Comparison of ENCODE assay signal across 8 cellular contexts in genomic region chr1:145960468-145961108, GRCh38. TPM values are rescaled to one million over a fixed set of nuclear protein-coding genes. Genes with fewer than 3 reads are reported as not detected.
DNase-seq lines count a peak whose midpoint lies in the region; ATAC-seq and TF ChIP-seq lines count a peak whose summit lies in the region.

No MANE protein-coding gene starts in this region.

- 0 to 2% (median 1%) methylated on average over 42 to 44 of the region's 44 CpGs for WGBS in adipose tissue, 3 donors
- WGBS in heart right ventricle, 2 donors: 0 to 1% methylated on average over 44 of the region's 44 CpGs

- H3K27me3 ChIP-seq in BE2C (no peaks in the 10 kb centered on the region), heart right ventricle (peaks cover 0 to 9% (median 0%) of the 10 kb centered on the region in 7 donors)

- H3K4me3 Mint-ChIP-seq in osteocyte (ENCODE audit: unreplicated experiment): peak overlapping the region; percentile 85

- H3K27ac ChIP-seq in adipose tissue (ENCODE audit: low read depth, low read length) (peak overlapping the region; percentile 48), heart right ventricle (peak overlapping the region; percentile 83 to 96 (median 91))

- intact Hi-C loops in heart right ventricle (cut with DNase I): loop anchor here in 3 of 10 donors (5.0 kb wide), 1 partner anchor 33 kb away; the partner anchor contains the start of gene RBM8A (in 3 of the 3)

- peaks cover 67% of the 10 kb centered on the region for H3K4me1 Mint-ChIP-seq in osteocyte (ENCODE audit: unreplicated experiment)

- peaks cover 8% of the 10 kb centered on the region for H3K4me1 ChIP-seq in BE2C
- peaks cover 14 to 82% (median 73%) of the 10 kb centered on the region in 9 donors for H3K4me1 ChIP-seq in heart right ventricle

- H3K36me3 ChIP-seq in BE2C: no peaks in the 10 kb centered on the region
- no peaks in the 10 kb centered on the region for H3K36me3 ChIP-seq in heart right ventricle

- peak; percentile 1; the same call in 1 of the 2 replicates for TF ChIP-seq CTCF in BE2C (IDR thresholded peaks at IDR 0.05; ENCODE audit: low read depth, low read length)
- TF ChIP-seq CTCF in HFF-Myc (IDR thresholded peaks at IDR 0.05; ENCODE audit: low read depth, low read length, missing control alignments): peak; percentile 4
- peak in 5 of 9 donors; percentile 25 to 45 (median 34) for TF ChIP-seq CTCF in heart right ventricle (IDR thresholded peaks at IDR 0.05)
- TF ChIP-seq CTCF in osteocyte (IDR thresholded peaks at IDR 0.05): peak; percentile 20

- no peaks in the 10 kb centered on the region for H3K9me3 Mint-ChIP-seq in osteocyte (ENCODE audit: unreplicated experiment)

- H3K36me3 Mint-ChIP-seq in osteocyte (ENCODE audit: unreplicated experiment): no peaks in the 10 kb centered on the region

- H3K4me3 ChIP-seq in BE2C (ENCODE audit: low read depth, low read length): peak overlapping the region; percentile 88
- H3K4me3 ChIP-seq in HFF-Myc (replicated peaks; ENCODE audit: low read depth, low read length): peak overlapping the region; percentile 80
- peak overlapping the region; percentile 56 to 73 (median 70) for H3K4me3 ChIP-seq in heart right ventricle

- peak overlapping the region; percentile 94 for H3K27ac Mint-ChIP-seq in osteocyte (ENCODE audit: unreplicated experiment)

- H3K9me3 ChIP-seq in BE2C: no peaks in the 10 kb centered on the region
- H3K9me3 ChIP-seq in heart right ventricle: no peaks in the 10 kb centered on the region

- peak; percentile 94 for DNase-seq in BE2C
- DNase-seq in HFF-Myc (ENCODE audit: extremely low read depth, low read depth): no peak
- DNase-seq in RPMI7951 (ENCODE audit: low read depth): peak; percentile 68
- DNase-seq in heart right ventricle: peak; percentile 87 to 88
- peak; percentile 89 for DNase-seq in osteocyte (ENCODE audit: extremely low spot score, unreplicated experiment)

- ATAC-seq in heart right ventricle (peak; percentile 48 to 63 (median 61)), GM19035 (IDR thresholded peaks at IDR 0.05; ENCODE audit: unreplicated experiment) (no peak), HG02970 (IDR thresholded peaks at IDR 0.05; ENCODE audit: low FRiP score, unreplicated experiment) (no peak)

- H3K27me3 Mint-ChIP-seq in osteocyte (ENCODE audit: unreplicated experiment): no peaks in the 10 kb centered on the region

RNA-seq across cellular contexts. Expression of gene LIX1L, which starts 2.8 kb away (rescaled TPM):
- polyA plus RNA-seq in BE2C (2012; ENCODE audit: insufficient read depth, insufficient read length, low read depth): 7.6 TPM
- 29.7 and 31.3 TPM in 2 replicates for total RNA-seq in RPMI7951 (2014; rRNA removed; shearing (Covaris generic))
- polyA plus RNA-seq in adipose tissue (10 to 100 TPM in 2 of 3 donors, 1 to 10 TPM in 1; 2.6 to 21.6 (median 12.3) TPM), heart right ventricle (1 to 10 TPM; 7.1 to 9.4 TPM)
- total RNA-seq in heart right ventricle (10 to 100 TPM; 21.2 to 30.0 (median 24.5) TPM), osteocyte (52.2 and 54.0 TPM in 2 replicates)

RNA-seq across cellular contexts. Expression of gene ANKRD34A, which starts 3.8 kb away (rescaled TPM):
- 7.9 TPM for polyA plus RNA-seq in BE2C (2012; ENCODE audit: insufficient read depth, insufficient read length, low read depth)
- total RNA-seq in RPMI7951 (2014; rRNA removed; shearing (Covaris generic)): 1.3 and 2.0 TPM in 2 replicates
- under 1 TPM in 2 of 3 donors, not detected in 1; 0.21 to 0.51 TPM for polyA plus RNA-seq in adipose tissue
- 1 to 10 TPM in 6 of 10 donors, under 1 TPM in 4; 0.66 to 1.5 (median 1.0) TPM for total RNA-seq in heart right ventricle
- 1 to 10 TPM in 1 of 2 donors, under 1 TPM in 1; 0.88 to 1.7 TPM for polyA plus RNA-seq in heart right ventricle
- total RNA-seq in osteocyte: 1.1 and 1.2 TPM in 2 replicates

RNA-seq across cellular contexts. Expression of gene POLR3GL, which starts 3.9 kb away (rescaled TPM):
- 16.8 TPM for polyA plus RNA-seq in BE2C (2012; ENCODE audit: insufficient read depth, insufficient read length, low read depth)
- 16.5 and 17.1 TPM in 2 replicates for total RNA-seq in RPMI7951 (2014; rRNA removed; shearing (Covaris generic))
- polyA plus RNA-seq in adipose tissue (10 to 100 TPM; 15.2 to 78.7 (median 46.4) TPM), heart right ventricle (10 to 100 TPM; 44.2 to 64.5 TPM)
- total RNA-seq in heart right ventricle (10 to 100 TPM; 30.9 to 44.7 (median 38.5) TPM), osteocyte (21.7 and 22.4 TPM in 2 replicates)

RNA-seq across cellular contexts. Expression of gene RBM8A, which starts 33.3 kb away (rescaled TPM):
- 544 TPM for polyA plus RNA-seq in BE2C (2012; ENCODE audit: insufficient read depth, insufficient read length, low read depth)
- 173 and 182 TPM in 2 replicates for total RNA-seq in RPMI7951 (2014; rRNA removed; shearing (Covaris generic))
- polyA plus RNA-seq in adipose tissue (100 to 1,000 TPM in 2 of 3 donors, 10 to 100 TPM in 1; 45.6 to 132 (median 102) TPM), heart right ventricle (100 to 1,000 TPM in 1 of 2 donors, 10 to 100 TPM in 1; 34.5 to 151 TPM)
- total RNA-seq in heart right ventricle (10 to 100 TPM; 55.5 to 90.5 (median 67.4) TPM), osteocyte (108 and 114 TPM in 2 replicates)

RNA-seq across cellular contexts. Expression of gene TXNIP, which starts 35.8 kb away (rescaled TPM):
- polyA plus RNA-seq in BE2C (2012; ENCODE audit: insufficient read depth, insufficient read length, low read depth): 13.2 TPM
- total RNA-seq in RPMI7951 (2014; rRNA removed; shearing (Covaris generic)): 18.0 and 21.3 TPM in 2 replicates
- polyA plus RNA-seq in adipose tissue (1,000 to 10,000 TPM in 1 of 3 donors, 100 to 1,000 TPM in 2; 378 to 1,060 (median 834) TPM), heart right ventricle (100 to 1,000 TPM; 231 to 681 TPM)
- total RNA-seq in heart right ventricle (1,000 to 10,000 TPM in 2 of 10 donors, 100 to 1,000 TPM in 8; 544 to 1,142 (median 777) TPM), osteocyte (246 and 274 TPM in 2 replicates)

Comparison
In these comparisons a context has a peak if more than half of its experiments do, and no peak if none do; other contexts are left out.
1. ATAC-seq: peak in heart right ventricle (8 of 8); none in GM19035 (single experiment) and HG02970 (single experiment).
2. Peak in every context shown above with its lines, with median percentiles within 50 percentile points of each other: H3K4me3 ChIP-seq and CTCF ChIP-seq.